10 cellular contexts compared by ENCODE assay signal in genomic region chr15:85723960-85724945, GRCh38.
DNase-seq lines count a peak whose midpoint lies in the region; ATAC-seq and TF ChIP-seq lines count a peak whose summit lies in the region.
"Had no signal": no experiment of that assay in that cellular context is flagged by ENCODE, and none has a peak within 500 bp of the region (broad histone marks: within the 10 kb centered on the region; RNA-seq: fewer than 3 reads in every experiment).

No MANE protein-coding gene starts in this region.

- TF ChIP-seq CTCF in upper lobe of left lung (IDR thresholded peaks at IDR 0.05) (no peak), SK-N-SH (IDR thresholded peaks at IDR 0.05) (no peak)

- no peak overlapping the region for H2AFZ ChIP-seq in SK-N-SH (ENCODE audit: low read depth)

- no peaks in the 10 kb centered on the region for H4K20me1 ChIP-seq in SK-N-SH (ENCODE audit: insufficient read depth)

- no peaks in the 10 kb centered on the region for H3K79me2 ChIP-seq in SK-N-SH (ENCODE audit: insufficient read depth)

- H3K9me3 ChIP-seq in upper lobe of left lung, result no peaks in the 10 kb centered on the region
- H3K9me3 ChIP-seq in SK-N-SH, result no peaks in the 10 kb centered on the region
- H3K9me3 ChIP-seq: SJCRH30 had no signal

- H3K9me2 ChIP-seq in SK-N-SH, result no peaks in the 10 kb centered on the region

- peaks cover 67% of the 10 kb centered on the region for H3K4me1 Mint-ChIP-seq in activated naive CD4-positive, alpha-beta T cell treated with anti-CD3 and anti-CD28 coated beads for 36 hours (ENCODE audit: low read depth)
- H3K4me1 Mint-ChIP-seq in effector memory CD8-positive, alpha-beta T cell (ENCODE audit: low read depth in 2 of 2), result peaks cover 21 to 34% of the 10 kb centered on the region in 2 donors
- peaks cover 11 to 18% (median 15%) of the 10 kb centered on the region in 4 donors for H3K4me1 Mint-ChIP-seq in naive thymus-derived CD8-positive, alpha-beta T cell

- peak in 1 of 4 donors; percentile 3 for TF ChIP-seq POLR2A in upper lobe of left lung (IDR thresholded peaks at IDR 0.05)

- no peak overlapping the region for H3K4me2 ChIP-seq in SK-N-SH

- no peaks in the 10 kb centered on the region for H3F3A ChIP-seq in SK-N-SH (replicated peaks; ENCODE audit: insufficient read depth)

- H3K27ac Mint-ChIP-seq in activated naive CD4-positive, alpha-beta T cell treated with anti-CD3 and anti-CD28 coated beads for 36 hours, result peak overlapping the region; percentile 97
- H3K27ac Mint-ChIP-seq in effector memory CD8-positive, alpha-beta T cell, result peak overlapping the region; percentile 95 to 98
- H3K27ac Mint-ChIP-seq in naive thymus-derived CD8-positive, alpha-beta T cell, result peak overlapping the region; percentile 72 to 96 (median 87)

- peaks cover 65 to 98% (median 82%) of the 10 kb centered on the region in 4 donors for H3K36me3 ChIP-seq in upper lobe of left lung
- peaks cover 38 to 80% of the 10 kb centered on the region in 2 experiments for H3K36me3 ChIP-seq in SK-N-SH (replicated peaks in 1 of 2; ENCODE audit: control insufficient read depth in 1 of 2, insufficient read depth in 2 of 2, low read length in 1 of 2)

- no peaks in the 10 kb centered on the region for H3K9me3 Mint-ChIP-seq in activated naive CD4-positive, alpha-beta T cell treated with anti-CD3 and anti-CD28 coated beads for 36 hours
- H3K9me3 Mint-ChIP-seq in effector memory CD8-positive, alpha-beta T cell, result no peaks in the 10 kb centered on the region
- no peaks in the 10 kb centered on the region for H3K9me3 Mint-ChIP-seq in naive thymus-derived CD8-positive, alpha-beta T cell

- H3K4me3 ChIP-seq in upper lobe of left lung, result no peak overlapping the region
- H3K4me3 ChIP-seq in SK-N-SH (ENCODE audit: low read depth in 2 of 2, low read length in 1 of 2), result no peak overlapping the region
- H3K4me3 ChIP-seq: SJCRH30 had no signal

- H3K4me1 ChIP-seq in upper lobe of left lung (peaks cover 26 to 36% (median 29%) of the 10 kb centered on the region in 4 donors), SK-N-SH (ENCODE audit: control insufficient read depth in 1 of 2, insufficient read depth in 2 of 2, low read depth in 1 of 2, low read length in 1 of 2) (no peaks in the 10 kb centered on the region)
- H3K4me1 ChIP-seq: SJCRH30 had no signal

- TF ChIP-seq EP300 in upper lobe of left lung (IDR thresholded peaks at IDR 0.05), result no peak
- no peak for TF ChIP-seq EP300 in SK-N-SH (IDR thresholded peaks at IDR 0.05; ENCODE audit: borderline replicate concordance in 1 of 2, low read depth in 1 of 2, low read length in 1 of 2)

- peak overlapping the region; percentile 38 to 80 (median 72) for H3K27ac ChIP-seq in upper lobe of left lung
- no peak overlapping the region; a peak in 1 of 4 replicates for H3K27ac ChIP-seq in SK-N-SH (ENCODE audit: low read depth in 2 of 2, low read length in 1 of 2)
- H3K27ac ChIP-seq: SJCRH30 had no signal

- no peaks in the 10 kb centered on the region for H3K27me3 Mint-ChIP-seq in activated naive CD4-positive, alpha-beta T cell treated with anti-CD3 and anti-CD28 coated beads for 36 hours (ENCODE audit: low read depth)
- H3K27me3 Mint-ChIP-seq in effector memory CD8-positive, alpha-beta T cell, result no peaks in the 10 kb centered on the region
- H3K27me3 Mint-ChIP-seq in naive thymus-derived CD8-positive, alpha-beta T cell, result no peaks in the 10 kb centered on the region

- CTCF ChIA-PET in activated naive CD4-positive, alpha-beta T cell treated with anti-CD3 and anti-CD28 coated beads for 36 hours (lab: Charles Lee), result interaction anchor here (0.6 to 6.2 kb wide), 5 partner anchors 12 to 154 kb away, joined by 3 to 56 read pairs (median 3); no protein-coding TSS in a partner anchor
- CTCF ChIA-PET in SK-N-SH (lab: Yijun Ruan, JAX), result interaction anchor here (0.6 to 12.1 kb wide), 6 partner anchors 11 to 428 kb away, joined by 3 to 201 read pairs (median 4); no protein-coding TSS in a partner anchor

- 49 to 51% methylated on average over 10 of the region's 10 CpGs for WGBS in upper lobe of left lung, 2 donors
- 80% methylated on average over 10 of the region's 10 CpGs for WGBS in SK-N-SH (ENCODE audit: low lambda C conversion rate)

- H3K9ac ChIP-seq in SK-N-SH, result no peak overlapping the region

- DNase-seq in activated naive CD4-positive, alpha-beta T cell treated with anti-CD3 and anti-CD28 coated beads for 36 hours, result peak; percentile 41
- no peak for DNase-seq in activated naive CD4-positive, alpha-beta T cell (lab: John Stamatoyannopoulos, UW)
- DNase-seq in effector memory CD8-positive, alpha-beta T cell, result peak in 1 of 3 experiments; percentile 23
- DNase-seq in naive thymus-derived CD8-positive, alpha-beta T cell, result no peak
- DNase-seq in upper lobe of left lung, result no peak
- no peak for DNase-seq in kidney glomerular epithelial cell (lab: John Stamatoyannopoulos, UW)
- DNase-seq in SK-N-SH, result no peak
- DNase-seq: NCI-H2081, SJCRH30 had no signal

- POLR2A ChIA-PET in naive thymus-derived CD8-positive, alpha-beta T cell (lab: Charles Lee), result no interaction called here
- POLR2A ChIA-PET in SK-N-SH (lab: Yijun Ruan, JAX), result no interaction called here

- H3K4me3 Mint-ChIP-seq in activated naive CD4-positive, alpha-beta T cell treated with anti-CD3 and anti-CD28 coated beads for 36 hours, result peak overlapping the region; percentile 43
- H3K4me3 Mint-ChIP-seq in effector memory CD8-positive, alpha-beta T cell, result peak overlapping the region; percentile 64 to 73
- peak overlapping the region in 4 of 10 donors; percentile 9 to 55 (median 38) for H3K4me3 Mint-ChIP-seq in naive thymus-derived CD8-positive, alpha-beta T cell

- peaks cover 42% of the 10 kb centered on the region for H3K36me3 Mint-ChIP-seq in activated naive CD4-positive, alpha-beta T cell treated with anti-CD3 and anti-CD28 coated beads for 36 hours (ENCODE audit: low read depth)
- H3K36me3 Mint-ChIP-seq in effector memory CD8-positive, alpha-beta T cell (ENCODE audit: insufficient read depth), result peaks cover 98% of the 10 kb centered on the region
- peaks cover 4 to 99% (median 34%) of the 10 kb centered on the region in 3 donors for H3K36me3 Mint-ChIP-seq in naive thymus-derived CD8-positive, alpha-beta T cell

- no peaks in the 10 kb centered on the region for H3K27me3 ChIP-seq in upper lobe of left lung
- H3K27me3 ChIP-seq in SK-N-SH (ENCODE audit: insufficient read depth), result no peaks in the 10 kb centered on the region
- H3K27me3 ChIP-seq: SJCRH30 had no signal

- peak; percentile 95 for ATAC-seq in effector memory CD8-positive, alpha-beta T cell (replicated peaks)
- ATAC-seq in naive thymus-derived CD8-positive, alpha-beta T cell, result peak in 1 of 2 donors; percentile 40
- ATAC-seq in upper lobe of left lung (ENCODE audit: low FRiP score in 2 of 2) (no peak), GM21447 (IDR thresholded peaks at IDR 0.05; ENCODE audit: unreplicated experiment) (no peak)

- TF ChIP-seq RAD21 in SK-N-SH (IDR thresholded peaks at IDR 0.05; ENCODE audit: low read length), result no peak

- intact Hi-C loops in activated naive CD4-positive, alpha-beta T cell treated with anti-CD3 and anti-CD28 coated beads for 36 hours (cut with micrococcal nuclease), result loop anchor here (1.0 to 5.0 kb wide), 8 partner anchors 17 to 427 kb away; no protein-coding TSS in a partner anchor

TF ChIP-seq in SK-N-SH, 30 proteins besides CTCF, POLR2A, EP300 and RAD21:
- no peak for TF ChIP-seq EZH2phosphoT487 (IDR thresholded peaks at IDR 0.05; ENCODE audit: borderline replicate concordance, low read depth)
- no peak for TF ChIP-seq MXI1 (IDR thresholded peaks at IDR 0.05; ENCODE audit: low read depth, low read length)
- no peak for TF ChIP-seq POLR2AphosphoS5 (IDR thresholded peaks at IDR 0.05; ENCODE audit: low read depth, low read length)
- TF ChIP-seq RFX5 (IDR thresholded peaks at IDR 0.05; ENCODE audit: low read length), result no peak
- TF ChIP-seq TEAD4 (IDR thresholded peaks at IDR 0.05; ENCODE audit: borderline replicate concordance, insufficient read depth), result no peak
- no peak for TF ChIP-seq NRF1 (IDR thresholded peaks at IDR 0.05; ENCODE audit: low read depth, low read length)
- no peak for TF ChIP-seq SIN3A (IDR thresholded peaks at IDR 0.05; ENCODE audit: borderline replicate concordance, low read depth, low read length)
- TF ChIP-seq ZBTB33 (IDR thresholded peaks at IDR 0.05; ENCODE audit: borderline replicate concordance, low read depth), result no peak
- no peak for TF ChIP-seq TAF1 (IDR thresholded peaks at IDR 0.05; ENCODE audit: borderline replicate concordance, low read depth, low read length)
- no peak for TF ChIP-seq CHD2 (IDR thresholded peaks at IDR 0.05; ENCODE audit: low read length, partially characterized antibody)
- TF ChIP-seq RCOR1 (IDR thresholded peaks at IDR 0.05; ENCODE audit: low read length), result no peak
- no peak for TF ChIP-seq TCF12 (IDR thresholded peaks at IDR 0.05)
TF ChIP-seq in SK-N-SH: peak in this region for 0.

Comparison
In these comparisons a context has a peak if more than half of its experiments do, and no peak if none do; other contexts are left out.
1. H3K27ac ChIP-seq: peak in upper lobe of left lung (4 of 4); none in SK-N-SH (0 of 2).
2. Peak in every context shown above with its lines, with median percentiles within 50 percentile points of each other: H3K27ac Mint-ChIP-seq.